ENCODE assay signal across 1 cellular context in genomic region chr22:43039800-43040199, GRCh38.
TF ChIP-seq lines count a peak whose summit lies in the region.

No MANE protein-coding gene starts in this region.

TF ChIP-seq in HepG2, 621 proteins besides CTCF, POLR2A, EP300 and RAD21 (continued from another document and continues in another):
- TF ChIP-seq MXD1 (CRISPR knock-in tag; IDR thresholded peaks at IDR 0.05) (no peak), RBM22 (optimal IDR thresholded peaks at IDR 0.05; ENCODE audit: low read length) (no peak), ZNF567 (CRISPR knock-in tag; IDR thresholded peaks at IDR 0.05; ENCODE audit: borderline replicate concordance) (no peak), PCBP1 (IDR thresholded peaks at IDR 0.05; ENCODE audit: borderline replicate concordance, low read depth, low read length) (no peak), PITX1 (CRISPR knock-in tag; IDR thresholded peaks at IDR 0.05) (no peak), ZNF24 (IDR thresholded peaks at IDR 0.05) (no peak), IRF2 (CRISPR knock-in tag; IDR thresholded peaks at IDR 0.05) (no peak), ATF7-NPFF (CRISPR knock-in tag; IDR thresholded peaks at IDR 0.05; ENCODE audit: low read depth) (no peak), REST (IDR thresholded peaks at IDR 0.05; ENCODE audit: borderline replicate concordance in 1 of 2, low read depth in 1 of 2, low read length in 2 of 2) (no peak), ZBTB43 (CRISPR knock-in tag; conservative IDR thresholded peaks at IDR 0.05) (no peak), MAX (IDR thresholded peaks at IDR 0.05) (no peak), TBL1XR1 (IDR thresholded peaks at IDR 0.05; ENCODE audit: borderline replicate concordance, low read length, partially characterized antibody) (no peak), TAF1 (CRISPR knock-in tag; IDR thresholded peaks at IDR 0.05) (no peak), SIN3B (IDR thresholded peaks at IDR 0.05; ENCODE audit: low read length) (no peak), FOXK2 (IDR thresholded peaks at IDR 0.05) (no peak), HMGXB4 (CRISPR knock-in tag; IDR thresholded peaks at IDR 0.05; ENCODE audit: borderline replicate concordance in 1 of 2, low read depth in 1 of 2) (no peak), RXRA (CRISPR knock-in tag; IDR thresholded peaks at IDR 0.05) (no peak), ZNF160 (CRISPR knock-in tag; IDR thresholded peaks at IDR 0.05) (no peak), ZNF335 (CRISPR knock-in tag; IDR thresholded peaks at IDR 0.05) (no peak), ZNF292 (CRISPR knock-in tag; IDR thresholded peaks at IDR 0.05; ENCODE audit: borderline replicate concordance, low read depth) (0 out of 2 replicates have a peak, but pooled peaks have one; percentile 31), ZNF12 (CRISPR knock-in tag; IDR thresholded peaks at IDR 0.05) (no peak), NR2C2 (CRISPR knock-in tag; IDR thresholded peaks at IDR 0.05; ENCODE audit: borderline replicate concordance) (no peak), PRDM10 (CRISPR knock-in tag; IDR thresholded peaks at IDR 0.05; ENCODE audit: low read depth) (no peak), ZNF772 (CRISPR knock-in tag; IDR thresholded peaks at IDR 0.05) (no peak), BORCS8-MEF2B (CRISPR knock-in tag; IDR thresholded peaks at IDR 0.05) (no peak), ELF4 (CRISPR knock-in tag; IDR thresholded peaks at IDR 0.05; ENCODE audit: borderline replicate concordance) (no peak), SNAI1 (CRISPR knock-in tag; IDR thresholded peaks at IDR 0.05; ENCODE audit: borderline replicate concordance) (no peak), ATF7 (IDR thresholded peaks at IDR 0.05) (no peak), ATF7 (CRISPR knock-in tag; IDR thresholded peaks at IDR 0.05) (peak; percentile 63; the same call in 1 of the 2 replicates), LRRFIP1 (CRISPR knock-in tag; conservative IDR thresholded peaks at IDR 0.05) (no peak), MED13 (CRISPR knock-in tag; IDR thresholded peaks at IDR 0.05) (no peak)
- TF ChIP-seq, protein P1, sequence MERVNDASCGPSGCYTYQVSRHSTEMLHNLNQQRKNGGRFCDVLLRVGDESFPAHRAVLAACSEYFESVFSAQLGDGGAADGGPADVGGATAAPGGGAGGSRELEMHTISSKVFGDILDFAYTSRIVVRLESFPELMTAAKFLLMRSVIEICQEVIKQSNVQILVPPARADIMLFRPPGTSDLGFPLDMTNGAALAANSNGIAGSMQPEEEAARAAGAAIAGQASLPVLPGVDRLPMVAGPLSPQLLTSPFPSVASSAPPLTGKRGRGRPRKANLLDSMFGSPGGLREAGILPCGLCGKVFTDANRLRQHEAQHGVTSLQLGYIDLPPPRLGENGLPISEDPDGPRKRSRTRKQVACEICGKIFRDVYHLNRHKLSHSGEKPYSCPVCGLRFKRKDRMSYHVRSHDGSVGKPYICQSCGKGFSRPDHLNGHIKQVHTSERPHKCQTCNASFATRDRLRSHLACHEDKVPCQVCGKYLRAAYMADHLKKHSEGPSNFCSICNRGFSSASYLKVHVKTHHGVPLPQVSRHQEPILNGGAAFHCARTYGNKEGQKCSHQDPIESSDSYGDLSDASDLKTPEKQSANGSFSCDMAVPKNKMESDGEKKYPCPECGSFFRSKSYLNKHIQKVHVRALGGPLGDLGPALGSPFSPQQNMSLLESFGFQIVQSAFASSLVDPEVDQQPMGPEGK (CRISPR knock-in tag; IDR thresholded peaks at IDR 0.05), result peak; percentile 37; the same call in 1 of the 2 replicates
- TF ChIP-seq, protein P2, sequence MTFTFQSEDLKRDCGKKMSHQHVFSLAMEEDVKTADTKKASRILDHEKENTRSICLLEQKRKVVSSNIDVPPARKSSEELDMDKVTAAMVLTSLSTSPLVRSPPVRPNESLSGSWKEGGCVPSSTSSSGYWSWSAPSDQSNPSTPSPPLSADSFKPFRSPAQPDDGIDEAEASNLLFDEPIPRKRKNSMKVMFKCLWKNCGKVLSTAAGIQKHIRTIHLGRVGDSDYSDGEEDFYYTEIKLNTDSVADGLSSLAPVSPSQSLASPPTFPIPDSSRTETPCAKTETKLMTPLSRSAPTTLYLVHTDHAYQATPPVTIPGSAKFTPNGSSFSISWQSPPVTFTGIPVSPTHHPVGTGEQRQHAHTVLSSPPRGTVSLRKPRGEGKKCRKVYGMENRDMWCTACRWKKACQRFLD (CRISPR knock-in tag; IDR thresholded peaks at IDR 0.05; ENCODE audit: borderline replicate concordance), result no peak
- TF ChIP-seq, protein P3, sequence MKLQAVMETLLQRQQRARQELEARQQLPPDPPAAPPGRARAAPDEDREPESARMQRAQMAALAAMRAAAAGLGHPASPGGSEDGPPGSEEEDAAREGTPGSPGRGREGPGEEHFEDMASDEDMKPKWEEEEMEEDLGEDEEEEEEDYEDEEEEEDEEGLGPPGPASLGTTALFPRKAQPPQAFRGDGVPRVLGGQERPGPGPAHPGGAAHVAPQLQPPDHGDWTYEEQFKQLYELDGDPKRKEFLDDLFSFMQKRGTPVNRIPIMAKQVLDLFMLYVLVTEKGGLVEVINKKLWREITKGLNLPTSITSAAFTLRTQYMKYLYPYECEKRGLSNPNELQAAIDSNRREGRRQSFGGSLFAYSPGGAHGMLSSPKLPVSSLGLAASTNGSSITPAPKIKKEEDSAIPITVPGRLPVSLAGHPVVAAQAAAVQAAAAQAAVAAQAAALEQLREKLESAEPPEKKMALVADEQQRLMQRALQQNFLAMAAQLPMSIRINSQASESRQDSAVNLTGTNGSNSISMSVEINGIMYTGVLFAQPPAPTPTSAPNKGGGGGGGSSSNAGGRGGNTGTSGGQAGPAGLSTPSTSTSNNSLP (IDR thresholded peaks at IDR 0.05; ENCODE audit: low read depth, low read length), result 0 out of 2 replicates have a peak, but pooled peaks have one; percentile 11
- TF ChIP-seq, protein P4, sequence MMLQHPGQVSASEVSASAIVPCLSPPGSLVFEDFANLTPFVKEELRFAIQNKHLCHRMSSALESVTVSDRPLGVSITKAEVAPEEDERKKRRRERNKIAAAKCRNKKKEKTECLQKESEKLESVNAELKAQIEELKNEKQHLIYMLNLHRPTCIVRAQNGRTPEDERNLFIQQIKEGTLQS (CRISPR knock-in tag; IDR thresholded peaks at IDR 0.05), result 0 out of 2 replicates have a peak, but pooled peaks have one; percentile 15
- TF ChIP-seq, protein P5, sequence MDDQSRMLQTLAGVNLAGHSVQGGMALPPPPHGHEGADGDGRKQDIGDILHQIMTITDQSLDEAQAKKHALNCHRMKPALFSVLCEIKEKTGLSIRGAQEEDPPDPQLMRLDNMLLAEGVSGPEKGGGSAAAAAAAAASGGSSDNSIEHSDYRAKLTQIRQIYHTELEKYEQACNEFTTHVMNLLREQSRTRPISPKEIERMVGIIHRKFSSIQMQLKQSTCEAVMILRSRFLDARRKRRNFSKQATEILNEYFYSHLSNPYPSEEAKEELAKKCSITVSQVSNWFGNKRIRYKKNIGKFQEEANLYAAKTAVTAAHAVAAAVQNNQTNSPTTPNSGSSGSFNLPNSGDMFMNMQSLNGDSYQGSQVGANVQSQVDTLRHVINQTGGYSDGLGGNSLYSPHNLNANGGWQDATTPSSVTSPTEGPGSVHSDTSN (CRISPR knock-in tag; IDR thresholded peaks at IDR 0.05; ENCODE audit: borderline replicate concordance), result no peak
- TF ChIP-seq, protein P6, sequence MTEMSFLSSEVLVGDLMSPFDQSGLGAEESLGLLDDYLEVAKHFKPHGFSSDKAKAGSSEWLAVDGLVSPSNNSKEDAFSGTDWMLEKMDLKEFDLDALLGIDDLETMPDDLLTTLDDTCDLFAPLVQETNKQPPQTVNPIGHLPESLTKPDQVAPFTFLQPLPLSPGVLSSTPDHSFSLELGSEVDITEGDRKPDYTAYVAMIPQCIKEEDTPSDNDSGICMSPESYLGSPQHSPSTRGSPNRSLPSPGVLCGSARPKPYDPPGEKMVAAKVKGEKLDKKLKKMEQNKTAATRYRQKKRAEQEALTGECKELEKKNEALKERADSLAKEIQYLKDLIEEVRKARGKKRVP (CRISPR knock-in tag; IDR thresholded peaks at IDR 0.05), result 0 out of 4 replicates have a peak, but pooled peaks of 1 of the 2 experiments have one; percentile 25
